ENCODE assay signal across 10 cellular contexts in genomic region chr9:129318121-129319075, GRCh38.
DNase-seq lines count a peak whose midpoint lies in the region; ATAC-seq, FAIRE-seq and TF ChIP-seq lines count a peak whose summit lies in the region.
"Had no signal": no experiment of that assay in that cellular context is flagged by ENCODE, and none has a peak within 500 bp of the region (broad histone marks: within the 10 kb centered on the region; RNA-seq: fewer than 3 reads in every experiment).

No MANE protein-coding gene starts in this region.

- peak overlapping the region; percentile 83 for H2BK15ac ChIP-seq in mesenchymal stem cell (ENCODE audit: low read depth, poor library complexity, severe bottlenecking)

- FAIRE-seq in K562 (lab: Jason Lieb, UNC), result no peak

- H3K9ac ChIP-seq in SK-N-SH, result no peak overlapping the region
- no peak overlapping the region for H3K9ac ChIP-seq in K562 (ENCODE audit: insufficient read depth in 1 of 2, low read depth in 2 of 2, low read length in 2 of 2)
- peak overlapping the region; percentile 57 for H3K9ac ChIP-seq in mesenchymal stem cell (ENCODE audit: low read length)

- H4K8ac ChIP-seq in mesenchymal stem cell (ENCODE audit: low read length), result peak overlapping the region; percentile 79

- H3K9me2 ChIP-seq in SK-N-SH, result no peaks in the 10 kb centered on the region

- no peak for DNase-seq in SK-N-SH
- no peak for DNase-seq in K562 (ENCODE audit: extremely low read depth in 1 of 4, low spot score in 3 of 4)
- DNase-seq in mesenchymal stem cell, result peak; percentile 47
- DNase-seq in thoracic aorta (ENCODE audit: low spot score), result no peak
- no peak for DNase-seq in stimulated activated CD4-positive, alpha-beta T cell treated with anti-CD3 and anti-CD28 coated beads, Interleukin-1b, Interleukin-23, amount 100 ng/mL, for 48 hours
- no peak for DNase-seq in NCI-H1930 (lab: John Stamatoyannopoulos, UW)
- DNase-seq: NCI-H146 had no signal

- H3K79me2 ChIP-seq in SK-N-SH (ENCODE audit: insufficient read depth), result 0 out of 2 replicates have a peak, but pooled peaks cover 3% of the 10 kb centered on the region
- H3K79me2 ChIP-seq in K562 (ENCODE audit: control insufficient read depth, insufficient read depth, low read length), result no peaks in the 10 kb centered on the region

- ATAC-seq in SK-N-SH treated with all-trans-retinoic acid at 6 μM for 48 hours, result no peak
- ATAC-seq in K562, result no peak
- no peak for ATAC-seq in thoracic aorta (ENCODE audit: insufficient number of reproducible peaks, low FRiP score, low read depth)
- no peak for ATAC-seq in HG03135 (IDR thresholded peaks at IDR 0.05; ENCODE audit: unreplicated experiment)

- POLR2A ChIA-PET in SK-N-SH (lab: Yijun Ruan, JAX) (no interaction called here), K562 (lab: Yijun Ruan, JAX) (interaction anchor here (0.6 to 1.2 kb wide), 2 partner anchors 10 to 309 kb away, joined by 3 to 4 read pairs; no protein-coding TSS in a partner anchor)

- H3K79me1 ChIP-seq in mesenchymal stem cell (replicated peaks; ENCODE audit: low read length, poor library complexity, severe bottlenecking), result no peaks in the 10 kb centered on the region

- peak overlapping the region; percentile 73 to 89 for H3K18ac ChIP-seq in mesenchymal stem cell (ENCODE audit: low read depth in 1 of 2, low read length in 2 of 2)

- TF ChIP-seq EP300 in SK-N-SH (IDR thresholded peaks at IDR 0.05; ENCODE audit: borderline replicate concordance in 1 of 2, low read depth in 1 of 2, low read length in 1 of 2), result no peak
- TF ChIP-seq EP300 in K562 (IDR thresholded peaks at IDR 0.05; ENCODE audit: low read length), result no peak

- H4K20me1 ChIP-seq in SK-N-SH (ENCODE audit: insufficient read depth) (no peaks in the 10 kb centered on the region), K562 (replicated peaks; ENCODE audit: control insufficient read depth, insufficient read depth, low read length) (no peaks in the 10 kb centered on the region)

- in situ Hi-C loops in K562 (cut with MboI), result no loop called here

- H3K4ac ChIP-seq in mesenchymal stem cell (ENCODE audit: low read depth in 1 of 2, low read length in 2 of 2), result peak overlapping the region; percentile 8 to 67

- TF ChIP-seq CTCF in SK-N-SH (IDR thresholded peaks at IDR 0.05), result no peak
- no peak for TF ChIP-seq CTCF in K562 (IDR thresholded peaks at IDR 0.05 in 2 of 3, conservative IDR thresholded peaks at IDR 0.05 in 1 of 3; ENCODE audit: insufficient read depth in 2 of 3, low read depth in 1 of 3, low read length in 3 of 3)
- no peak for TF ChIP-seq CTCF in thoracic aorta (IDR thresholded peaks at IDR 0.05)

- H3K27ac ChIP-seq in SK-N-SH (ENCODE audit: low read depth in 2 of 2, low read length in 1 of 2), result no peak overlapping the region
- H3K27ac ChIP-seq in K562 (ENCODE audit: extremely low read depth, low read depth, low read length), result no peak overlapping the region
- peak overlapping the region; percentile 28 for H3K27ac ChIP-seq in mesenchymal stem cell (ENCODE audit: low read length, poor library complexity, severe bottlenecking)
- peak overlapping the region; percentile 95 to 96 for H3K27ac ChIP-seq in thoracic aorta
- H3K27ac ChIP-seq: PC-9 had no signal

- H3K9me3 ChIP-seq in SK-N-SH (no peaks in the 10 kb centered on the region), K562 (replicated peaks; ENCODE audit: control insufficient read depth, insufficient read depth, low read depth, low read length) (no peaks in the 10 kb centered on the region), mesenchymal stem cell (ENCODE audit: control insufficient read depth, low read length) (no peaks in the 10 kb centered on the region), thoracic aorta (no peaks in the 10 kb centered on the region)

- no peak overlapping the region for H3K14ac ChIP-seq in mesenchymal stem cell (ENCODE audit: low read length in 2 of 2)

- H2BK5ac ChIP-seq in mesenchymal stem cell (ENCODE audit: low read depth, low read length, poor library complexity, severe bottlenecking), result no peak overlapping the region

- CTCF ChIA-PET in SK-N-SH (lab: Yijun Ruan, JAX), result interaction anchor here (1.5 to 2.1 kb wide), 3 partner anchors 14 to 295 kb away, joined by 4 to 5 read pairs (median 4); no protein-coding TSS in a partner anchor
- CTCF ChIA-PET in K562 (lab: Yijun Ruan, JAX; ENCODE audit: low intra/inter-chr PET ratio), result no interaction called here

- H2BK12ac ChIP-seq in mesenchymal stem cell (ENCODE audit: low read length in 2 of 2), result peak overlapping the region; percentile 55 to 85

- H2AFZ ChIP-seq in SK-N-SH (ENCODE audit: low read depth), result 0 out of 2 replicates have a peak overlapping the region, but pooled peaks have one; percentile 6
- peak overlapping the region; percentile 45; the same call in 1 of the 2 replicates for H2AFZ ChIP-seq in K562 (ENCODE audit: low read depth, low read length)
- no peak overlapping the region for H2AFZ ChIP-seq in mesenchymal stem cell (ENCODE audit: low read depth, low read length)
- H2AFZ ChIP-seq: PC-9 had no signal

- H3K4me3 ChIP-seq in SK-N-SH (ENCODE audit: low read depth in 2 of 2, low read length in 1 of 2) (no peak overlapping the region), K562 (no peak overlapping the region), mesenchymal stem cell (ENCODE audit: insufficient read depth in 1 of 2, low read depth in 1 of 2, low read length in 2 of 2) (no peak overlapping the region), thoracic aorta (no peak overlapping the region)
- H3K4me3 ChIP-seq: PC-9 had no signal

- peaks cover 20 to 39% of the 10 kb centered on the region in 2 experiments; a peak in 3 of 4 replicates for H3K4me1 ChIP-seq in SK-N-SH (ENCODE audit: control insufficient read depth in 1 of 2, insufficient read depth in 2 of 2, low read depth in 1 of 2, low read length in 1 of 2)
- peaks cover 14 to 32% of the 10 kb centered on the region in 2 experiments for H3K4me1 ChIP-seq in K562 (replicated peaks in 1 of 2; ENCODE audit: control insufficient read depth in 2 of 2, insufficient read depth in 2 of 2, low read length in 2 of 2)
- H3K4me1 ChIP-seq in mesenchymal stem cell (ENCODE audit: control insufficient read depth, insufficient read depth, low read depth, low read length), result peaks cover 36% of the 10 kb centered on the region
- peaks cover 51 to 94% of the 10 kb centered on the region in 2 donors for H3K4me1 ChIP-seq in thoracic aorta (ENCODE audit: control insufficient read depth in 1 of 2, low read depth in 2 of 2)

- intact Hi-C loops in K562 (cut with micrococcal nuclease), result no loop called here

- H3K27me3 ChIP-seq in SK-N-SH (ENCODE audit: insufficient read depth), result no peaks in the 10 kb centered on the region
- peaks cover 0 to 3% of the 10 kb centered on the region in 2 experiments; a peak in 1 of 5 replicates for H3K27me3 ChIP-seq in K562 (ENCODE audit: control insufficient read depth in 2 of 2, insufficient read depth in 2 of 2, low read length in 2 of 2)
- no peaks in the 10 kb centered on the region for H3K27me3 ChIP-seq in mesenchymal stem cell (ENCODE audit: control insufficient read depth in 1 of 2, insufficient read depth in 1 of 2, low read length in 2 of 2)
- H3K27me3 ChIP-seq in thoracic aorta (replicated peaks; ENCODE audit: insufficient read depth), result no peaks in the 10 kb centered on the region

- no TSS peak for BruUV-seq in K562 (replicated peaks; lab: Mats Ljungman, UMichigan)

- 95% methylated on average over 14 of the region's 16 CpGs for WGBS in SK-N-SH (ENCODE audit: low lambda C conversion rate)
- 68% methylated on average over 16 of the region's 16 CpGs for WGBS in K562 (ENCODE audit: insufficient coverage, low coverage, missing lambda C conversion rate)
- WGBS in mesenchymal stem cell, result 63% methylated on average over 16 of the region's 16 CpGs

- no peaks in the 10 kb centered on the region for H3K9me1 ChIP-seq in K562 (ENCODE audit: control insufficient read depth, insufficient read depth, low read length)

- H2AK5ac ChIP-seq in mesenchymal stem cell (ENCODE audit: low read length, severe bottlenecking), result peak overlapping the region; percentile 8

- no peak overlapping the region for H3K23ac ChIP-seq in mesenchymal stem cell (ENCODE audit: low read length in 2 of 2)

- H3K36me3 ChIP-seq in SK-N-SH (replicated peaks in 1 of 2; ENCODE audit: control insufficient read depth in 1 of 2, insufficient read depth in 2 of 2, low read length in 1 of 2) (no peaks in the 10 kb centered on the region), K562 (ENCODE audit: control insufficient read depth, insufficient read depth, low read length) (no peaks in the 10 kb centered on the region), mesenchymal stem cell (ENCODE audit: control insufficient read depth in 1 of 2, insufficient read depth in 2 of 2, low read depth in 1 of 2, low read length in 2 of 2) (no peaks in the 10 kb centered on the region), thoracic aorta (no peaks in the 10 kb centered on the region)

- H4K91ac ChIP-seq in mesenchymal stem cell (ENCODE audit: low read length), result peak overlapping the region; percentile 80

- TF ChIP-seq RAD21 in SK-N-SH (IDR thresholded peaks at IDR 0.05; ENCODE audit: low read length), result no peak
- no peak for TF ChIP-seq RAD21 in K562 (CRISPR knock-in tag; conservative IDR thresholded peaks at IDR 0.05 in 1 of 2, IDR thresholded peaks at IDR 0.05 in 1 of 2)

- no peak for TF ChIP-seq POLR2A in K562 (conservative IDR thresholded peaks at IDR 0.05)

- H2BK120ac ChIP-seq in mesenchymal stem cell (ENCODE audit: low read depth, low read length), result peak overlapping the region; percentile 95

- H3F3A ChIP-seq in SK-N-SH (replicated peaks; ENCODE audit: insufficient read depth), result peaks cover 5% of the 10 kb centered on the region

- no peak overlapping the region for H3K4me2 ChIP-seq in SK-N-SH
- no peak overlapping the region for H3K4me2 ChIP-seq in K562 (ENCODE audit: insufficient read depth, low read length)
- no peak overlapping the region for H3K4me2 ChIP-seq in mesenchymal stem cell (ENCODE audit: low read length, poor library complexity, severe bottlenecking)
- H3K4me2 ChIP-seq: PC-9 had no signal

TF ChIP-seq in SK-N-SH, 30 proteins besides CTCF, POLR2A, EP300 and RAD21 (continues in another document):
- TF ChIP-seq TCF12 (IDR thresholded peaks at IDR 0.05) (no peak), JUND (IDR thresholded peaks at IDR 0.05) (no peak)

TF ChIP-seq in SK-N-SH treated with all-trans-retinoic acid at 6 μM for 48 hours, 23 proteins besides CTCF, POLR2A, EP300 and RAD21 (continues in another document):
- no peak for TF ChIP-seq TOX (CRISPR knock-in tag; IDR thresholded peaks at IDR 0.05; ENCODE audit: borderline replicate concordance)
- TF ChIP-seq ZC3H10 (CRISPR knock-in tag; IDR thresholded peaks at IDR 0.05), result no peak
- no peak for TF ChIP-seq ARNTL (CRISPR knock-in tag; IDR thresholded peaks at IDR 0.05; ENCODE audit: borderline replicate concordance, low read depth)
- no peak for TF ChIP-seq OSR1 (CRISPR knock-in tag; IDR thresholded peaks at IDR 0.05)
- no peak for TF ChIP-seq ISL1 (CRISPR knock-in tag; IDR thresholded peaks at IDR 0.05)

TF ChIP-seq in K562, 482 proteins besides CTCF, POLR2A, EP300 and RAD21 (continues in another document):
- TF ChIP-seq GABPB2 (CRISPR knock-in tag; conservative IDR thresholded peaks at IDR 0.05) (no peak), ERF (CRISPR knock-in tag; IDR thresholded peaks at IDR 0.05) (no peak)

Comparison
In these comparisons a context has a peak if more than half of its experiments do, and no peak if none do; other contexts are left out.
1. H3K27ac ChIP-seq: peak in mesenchymal stem cell (single experiment) and thoracic aorta (2 of 2); none in SK-N-SH (0 of 2) and K562 (single experiment).